In the genomic region with DNA sequence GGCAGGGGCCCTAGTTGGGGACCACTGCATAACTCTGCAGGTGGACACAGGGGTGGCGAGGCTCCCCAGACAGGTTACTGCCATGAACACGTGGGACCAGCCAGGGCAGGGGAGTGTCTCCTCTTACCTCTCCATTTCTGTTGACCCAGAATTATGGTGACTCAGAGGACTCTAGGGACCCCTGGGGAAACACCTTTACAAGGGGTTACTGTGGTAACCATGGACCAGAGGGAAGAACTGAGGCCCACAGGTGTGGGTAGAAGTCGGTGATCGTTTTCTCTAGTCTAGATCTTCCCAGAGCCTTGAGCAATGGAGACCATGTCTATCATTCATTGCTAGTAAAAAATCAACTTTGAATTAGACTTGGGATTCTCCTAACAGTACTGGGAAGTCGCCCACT, we compare ENCODE assay signal across 26 cellular contexts. TPM values are rescaled to one million over a fixed set of nuclear protein-coding genes. Genes with fewer than 3 reads are reported as not detected.
"Had no signal": no experiment of that assay in that cellular context is flagged by ENCODE, and none has a peak within 500 bp of the region (broad histone marks: within the 10 kb centered on the region; RNA-seq: fewer than 3 reads in every experiment).

No MANE protein-coding gene starts in this region.

RNA-seq across cellular contexts. Expression of gene GH1, which starts 2.1 kb away (rescaled TPM):
- total RNA-seq: dermis blood vessel endothelial cell; endothelial cell of umbilical vein; epithelial cell of proximal tubule; esophagus muscularis mucosa; fibroblast of lung; foreskin keratinocyte; gastroesophageal sphincter; heart left ventricle; hepatocyte; kidney; left lobe of liver; lower leg skin; lung microvascular endothelial cell; mucosa of gallbladder; naive thymus-derived CD8-positive, alpha-beta T cell; occipital lobe; ovary; psoas muscle; renal cortical epithelial cell; right cardiac atrium; sigmoid colon; skeletal muscle tissue; thoracic aorta; tibial nerve; upper lobe of left lung had no signal
- polyA plus RNA-seq: endothelial cell of umbilical vein; fibroblast of lung; foreskin keratinocyte; heart left ventricle; hepatocyte; naive thymus-derived CD8-positive, alpha-beta T cell; neural cell; ovary; psoas muscle; right cardiac atrium had no signal

RNA-seq across cellular contexts. Expression of gene CSHL1, which starts 9.7 kb away (rescaled TPM):
- total RNA-seq: dermis blood vessel endothelial cell; endothelial cell of umbilical vein; epithelial cell of proximal tubule; esophagus muscularis mucosa; fibroblast of lung; foreskin keratinocyte; gastroesophageal sphincter; heart left ventricle; hepatocyte; kidney; left lobe of liver; lower leg skin; lung microvascular endothelial cell; mucosa of gallbladder; naive thymus-derived CD8-positive, alpha-beta T cell; occipital lobe; ovary; psoas muscle; renal cortical epithelial cell; right cardiac atrium; sigmoid colon; skeletal muscle tissue; thoracic aorta; tibial nerve; upper lobe of left lung had no signal
- polyA plus RNA-seq: endothelial cell of umbilical vein; fibroblast of lung; foreskin keratinocyte; heart left ventricle; hepatocyte; naive thymus-derived CD8-positive, alpha-beta T cell; neural cell; ovary; psoas muscle; right cardiac atrium; sigmoid colon had no signal

RNA-seq across cellular contexts. Expression of gene CD79B, which starts 11.4 kb away (rescaled TPM):
- total RNA-seq: epithelial cell of proximal tubule, foreskin keratinocyte, lung microvascular endothelial cell, occipital lobe, renal cortical epithelial cell had no signal
- polyA plus RNA-seq: foreskin keratinocyte, neural cell had no signal

RNA-seq across cellular contexts. Expression of gene CSH1, which starts 24.4 kb away (rescaled TPM):
- total RNA-seq: dermis blood vessel endothelial cell; endothelial cell of umbilical vein; epithelial cell of proximal tubule; esophagus muscularis mucosa; fibroblast of lung; foreskin keratinocyte; gastroesophageal sphincter; heart left ventricle; kidney; left lobe of liver; lower leg skin; lung microvascular endothelial cell; mucosa of gallbladder; naive thymus-derived CD8-positive, alpha-beta T cell; occipital lobe; ovary; psoas muscle; renal cortical epithelial cell; right cardiac atrium; sigmoid colon; skeletal muscle tissue; thoracic aorta; tibial nerve; upper lobe of left lung had no signal
- polyA plus RNA-seq: endothelial cell of umbilical vein; fibroblast of lung; foreskin keratinocyte; heart left ventricle; hepatocyte; naive thymus-derived CD8-positive, alpha-beta T cell; neural cell; ovary; psoas muscle; right cardiac atrium; sigmoid colon had no signal

RNA-seq across cellular contexts. Expression of gene GH2, which starts 39.0 kb away (rescaled TPM):
- total RNA-seq: dermis blood vessel endothelial cell; endothelial cell of umbilical vein; epithelial cell of proximal tubule; esophagus muscularis mucosa; fibroblast of lung; foreskin keratinocyte; gastroesophageal sphincter; heart left ventricle; hepatocyte; kidney; left lobe of liver; lower leg skin; lung microvascular endothelial cell; mucosa of gallbladder; naive thymus-derived CD8-positive, alpha-beta T cell; occipital lobe; ovary; psoas muscle; renal cortical epithelial cell; right cardiac atrium; sigmoid colon; skeletal muscle tissue; thoracic aorta; tibial nerve; upper lobe of left lung had no signal
- polyA plus RNA-seq: endothelial cell of umbilical vein; fibroblast of lung; foreskin keratinocyte; heart left ventricle; hepatocyte; naive thymus-derived CD8-positive, alpha-beta T cell; neural cell; ovary; psoas muscle; right cardiac atrium; sigmoid colon had no signal
